In genomic region chr12:55997535-55997859, GRCh38 we compare ENCODE assay signal across 8 cellular contexts. TPM values are rescaled to one million over a fixed set of nuclear protein-coding genes. Genes with fewer than 3 reads are reported as not detected.
DNase-seq lines count a peak whose midpoint lies in the region; ATAC-seq and TF ChIP-seq lines count a peak whose summit lies in the region.

No MANE protein-coding gene starts in this region.

- H3K27me3 Mint-ChIP-seq in progenitor cell of endocrine pancreas = no peaks in the 10 kb centered on the region

- peak overlapping the region; percentile 50 to 84 (median 72) for H3K27ac ChIP-seq in Peyer's patch

- no peaks in the 10 kb centered on the region for H3K9me3 ChIP-seq in Peyer's patch

- DNase-seq in Peyer's patch = no peak
- no peak for DNase-seq in foreskin fibroblast
- no peak for DNase-seq in progenitor cell of endocrine pancreas (ENCODE audit: low spot score, unreplicated experiment)
- DNase-seq in hippocampal formation (lab: John Stamatoyannopoulos, UW) = no peak
- DNase-seq in HUDEP-2 (lab: John Stamatoyannopoulos, UW; ENCODE audit: unreplicated experiment in 76 of 76) = no peak

- no peaks in the 10 kb centered on the region for H3K9me3 Mint-ChIP-seq in progenitor cell of endocrine pancreas (ENCODE audit: low read depth)

- peak overlapping the region; percentile 96 for H3K27ac Mint-ChIP-seq in progenitor cell of endocrine pancreas

- peak; percentile 2 for ATAC-seq in GM18498 (IDR thresholded peaks at IDR 0.05; ENCODE audit: unreplicated experiment)
- no peak for ATAC-seq in HG03457 (IDR thresholded peaks at IDR 0.05; ENCODE audit: unreplicated experiment)
- ATAC-seq in HG03432 (IDR thresholded peaks at IDR 0.05; ENCODE audit: unreplicated experiment) = no peak

- H3K36me3 ChIP-seq in Peyer's patch = peaks cover 0 to 19% (median 0%) of the 10 kb centered on the region in 3 donors

- H3K36me3 Mint-ChIP-seq in progenitor cell of endocrine pancreas (ENCODE audit: insufficient read depth) = peaks cover 12% of the 10 kb centered on the region

- H3K4me1 ChIP-seq in Peyer's patch = peaks cover 0 to 34% (median 0%) of the 10 kb centered on the region in 4 donors

- peak overlapping the region; percentile 26 to 75 (median 58) for H3K4me3 ChIP-seq in Peyer's patch
- H3K4me3 ChIP-seq in foreskin fibroblast (ENCODE audit: low read depth in 1 of 2, low read length in 2 of 2) = peak overlapping the region; percentile 67 to 75

- TF ChIP-seq POLR2A in Peyer's patch (IDR thresholded peaks at IDR 0.05) = no peak

- peak overlapping the region; percentile 98 for H3K4me3 Mint-ChIP-seq in progenitor cell of endocrine pancreas (ENCODE audit: low read depth)

- TF ChIP-seq CTCF in Peyer's patch (IDR thresholded peaks at IDR 0.05) (no peak), foreskin fibroblast (IDR thresholded peaks at IDR 0.05; ENCODE audit: low read depth, low read length) (no peak), progenitor cell of endocrine pancreas (IDR thresholded peaks at IDR 0.05; ENCODE audit: unreplicated experiment) (no peak)

- H3K27me3 ChIP-seq in Peyer's patch = no peaks in the 10 kb centered on the region

- peaks cover 24% of the 10 kb centered on the region for H3K4me1 Mint-ChIP-seq in progenitor cell of endocrine pancreas (ENCODE audit: low read depth)

RNA-seq across cellular contexts. Expression of gene SUOX, which starts 0.4 kb away (rescaled TPM):
- 10 to 100 TPM; 16.5 to 38.9 (median 27.0) TPM for total RNA-seq in Peyer's patch
- 44.8 and 45.6 TPM in 2 replicates for total RNA-seq in progenitor cell of endocrine pancreas

RNA-seq across cellular contexts. Expression of gene IKZF4, which starts 23.3 kb away (rescaled TPM):
- total RNA-seq in Peyer's patch (1 to 10 TPM; 2.8 to 7.4 (median 3.6) TPM), progenitor cell of endocrine pancreas (20.6 and 21.0 TPM in 2 replicates)

RNA-seq across cellular contexts. Expression of gene RAB5B, which starts 23.6 kb away (rescaled TPM):
- total RNA-seq in Peyer's patch (10 to 100 TPM; 70.7 to 96.6 (median 84.2) TPM), progenitor cell of endocrine pancreas (111 and 116 TPM in 2 replicates)

RNA-seq across cellular contexts. Expression of gene CDK2, which starts 30.9 kb away (rescaled TPM):
- 10 to 100 TPM in 3 of 4 donors, 1 to 10 TPM in 1; 7.7 to 55.3 (median 13.4) TPM for total RNA-seq in Peyer's patch
- total RNA-seq in progenitor cell of endocrine pancreas = 62.1 and 66.9 TPM in 2 replicates

RNA-seq across cellular contexts. Expression of gene PMEL, which starts 31.7 kb away (rescaled TPM):
- total RNA-seq in Peyer's patch = 1 to 10 TPM; 2.5 to 10.0 (median 3.0) TPM
- total RNA-seq in progenitor cell of endocrine pancreas = 3.7 and 6.3 TPM in 2 replicates
